Comparison of ENCODE assay signal across 12 cellular contexts in genomic region chr6:35500782-35501181, GRCh38. TPM values are rescaled to one million over a fixed set of nuclear protein-coding genes. Genes with fewer than 3 reads are reported as not detected.
DNase-seq lines count a peak whose midpoint lies in the region; ATAC-seq, FAIRE-seq and TF ChIP-seq lines count a peak whose summit lies in the region.
"Had no signal": no experiment of that assay in that cellular context is flagged by ENCODE, and none has a peak within 500 bp of the region (broad histone marks: within the 10 kb centered on the region; RNA-seq: fewer than 3 reads in every experiment).

No MANE protein-coding gene starts in this region.

- DNase-seq in Caco-2 (no peak), LHCN-M2 (ENCODE audit: low read depth) (peak; percentile 78), K562 (ENCODE audit: extremely low read depth in 1 of 4, low spot score in 3 of 4) (peak in 1 of 4 experiments; percentile 54), mesenchymal stem cell (peak; percentile 78), spleen (no peak)
- no peak for DNase-seq in stimulated activated CD4-positive, alpha-beta T cell treated with anti-CD3 and anti-CD28 coated beads, Interleukin-2, amount 100 ng/mL, for 24 hours
- DNase-seq: substantia nigra had no signal

- no peaks in the 10 kb centered on the region for H3K4me1 Mint-ChIP-seq in Caco-2 (ENCODE audit: low read depth, unreplicated experiment)

- FAIRE-seq in K562 (lab: Jason Lieb, UNC) = peak; percentile 29
- FAIRE-seq: endometrium had no signal

- CTCF ChIA-PET in Caco-2 (lab: Charles Lee) (no interaction called here), K562 (lab: Yijun Ruan, JAX; ENCODE audit: low intra/inter-chr PET ratio) (no interaction called here)

- H3K36me3 Mint-ChIP-seq in Caco-2 (ENCODE audit: insufficient read depth, unreplicated experiment) = peaks cover 7% of the 10 kb centered on the region

- H3K27me3 ChIP-seq in Caco-2 (replicated peaks; ENCODE audit: control insufficient read depth, insufficient read depth, low read length) (no peaks in the 10 kb centered on the region), K562 (ENCODE audit: control insufficient read depth in 2 of 2, insufficient read depth in 2 of 2, low read length in 2 of 2) (peaks cover 12 to 17% of the 10 kb centered on the region in 2 experiments; a peak in 4 of 5 replicates), mesenchymal stem cell (ENCODE audit: control insufficient read depth in 1 of 2, insufficient read depth in 1 of 2, low read length in 2 of 2) (peaks cover under 1 to 19% of the 10 kb centered on the region in 2 experiments), spleen (replicated peaks in 1 of 7) (peaks cover 0 to 99% (median 30%) of the 10 kb centered on the region in 7 donors)

- 15% methylated on average over 6 of the region's 6 CpGs for WGBS in K562 (ENCODE audit: insufficient coverage, low coverage, missing lambda C conversion rate)
- WGBS in mesenchymal stem cell = 40% methylated on average over 6 of the region's 6 CpGs
- WGBS in spleen, 5 donors = 78 to 92% (median 89%) methylated on average over 5 to 6 of the region's 6 CpGs

- H3K9me3 Mint-ChIP-seq in Caco-2 (ENCODE audit: unreplicated experiment) = no peaks in the 10 kb centered on the region
- H3K9me3 Mint-ChIP-seq: T-helper 2 cell treated with Interferon-gamma antibody and Interleukin-4, amounts not matched to agents 5 μg/mL and 100 μg/mL, for 36 hours had no signal

- H3K9me1 ChIP-seq in K562 (ENCODE audit: control insufficient read depth, insufficient read depth, low read length) = no peaks in the 10 kb centered on the region

- no peak overlapping the region for H3K23ac ChIP-seq in mesenchymal stem cell (ENCODE audit: low read length in 2 of 2)

- BruUV-seq in Caco-2 (replicated peaks; lab: Mats Ljungman, UMichigan) (no TSS peak), K562 (replicated peaks; lab: Mats Ljungman, UMichigan) (no TSS peak)

- H2BK120ac ChIP-seq in mesenchymal stem cell (ENCODE audit: low read depth, low read length) = no peak overlapping the region

- TF ChIP-seq POLR2A in K562 (conservative IDR thresholded peaks at IDR 0.05) = no peak
- TF ChIP-seq POLR2A in spleen (IDR thresholded peaks at IDR 0.05) = no peak

- H3K4me3 ChIP-seq in Caco-2 (ENCODE audit: low read depth, low read length) (no peak overlapping the region), K562 (no peak overlapping the region), mesenchymal stem cell (ENCODE audit: insufficient read depth in 1 of 2, low read depth in 1 of 2, low read length in 2 of 2) (no peak overlapping the region), spleen (no peak overlapping the region)

- TF ChIP-seq RAD21 in K562 (CRISPR knock-in tag; conservative IDR thresholded peaks at IDR 0.05 in 1 of 2, IDR thresholded peaks at IDR 0.05 in 1 of 2) = no peak

- no peak overlapping the region for H2BK15ac ChIP-seq in mesenchymal stem cell (ENCODE audit: low read depth, poor library complexity, severe bottlenecking)

- no peaks in the 10 kb centered on the region; the same call in 1 of the 2 replicates for H3K36me3 ChIP-seq in Caco-2 (ENCODE audit: control insufficient read depth, insufficient read depth, low read length)
- H3K36me3 ChIP-seq in K562 (ENCODE audit: control insufficient read depth, insufficient read depth, low read length) = no peaks in the 10 kb centered on the region
- no peaks in the 10 kb centered on the region for H3K36me3 ChIP-seq in mesenchymal stem cell (ENCODE audit: control insufficient read depth in 1 of 2, insufficient read depth in 2 of 2, low read depth in 1 of 2, low read length in 2 of 2)
- H3K36me3 ChIP-seq in spleen = no peaks in the 10 kb centered on the region

- no peak overlapping the region for H2BK12ac ChIP-seq in mesenchymal stem cell (ENCODE audit: low read length in 2 of 2)

- intact Hi-C loops in Caco-2 (cut with micrococcal nuclease; ENCODE audit: unreplicated experiment) (no loop called here), K562 (cut with micrococcal nuclease) (no loop called here), spleen (cut with DNase I; ENCODE audit: low total_unique reads) (no loop called here)

- no peak for TF ChIP-seq EP300 in K562 (IDR thresholded peaks at IDR 0.05; ENCODE audit: low read length)

- no peak overlapping the region for H3K14ac ChIP-seq in mesenchymal stem cell (ENCODE audit: low read length in 2 of 2)

- in situ Hi-C loops in K562 (cut with MboI) = no loop called here

- POLR2A ChIA-PET in Caco-2 (lab: Charles Lee) = no interaction called here
- POLR2A ChIA-PET in K562 (lab: Yijun Ruan, JAX) = interaction anchor here (0.7 to 1.1 kb wide), 3 partner anchors 16 to 258 kb away, joined by 3 to 4 read pairs (median 3); no protein-coding TSS in a partner anchor

- H3K9me3 ChIP-seq in Caco-2 (no peaks in the 10 kb centered on the region), K562 (replicated peaks; ENCODE audit: control insufficient read depth, insufficient read depth, low read depth, low read length) (no peaks in the 10 kb centered on the region), mesenchymal stem cell (ENCODE audit: control insufficient read depth, low read length) (no peaks in the 10 kb centered on the region), spleen (no peaks in the 10 kb centered on the region)

- H3K27ac ChIP-seq in K562 (ENCODE audit: extremely low read depth, low read depth, low read length) (no peak overlapping the region), mesenchymal stem cell (ENCODE audit: low read length, poor library complexity, severe bottlenecking) (no peak overlapping the region), spleen (no peak overlapping the region)

- no peak overlapping the region for H3K4ac ChIP-seq in mesenchymal stem cell (ENCODE audit: low read depth in 1 of 2, low read length in 2 of 2)

- H2AFZ ChIP-seq in K562 (ENCODE audit: low read depth, low read length) (no peak overlapping the region), mesenchymal stem cell (ENCODE audit: low read depth, low read length) (no peak overlapping the region)

- TF ChIP-seq CTCF in Caco-2 (IDR thresholded peaks at IDR 0.05; ENCODE audit: insufficient read depth in 1 of 2, low read depth in 1 of 2, low read length in 1 of 2, severe bottlenecking in 1 of 2, unreplicated experiment in 1 of 2) = no peak
- no peak for TF ChIP-seq CTCF in K562 (IDR thresholded peaks at IDR 0.05 in 2 of 3, conservative IDR thresholded peaks at IDR 0.05 in 1 of 3; ENCODE audit: insufficient read depth in 2 of 3, low read depth in 1 of 3, low read length in 3 of 3)
- TF ChIP-seq CTCF in spleen (IDR thresholded peaks at IDR 0.05 in 8 of 11, conservative IDR thresholded peaks at IDR 0.05 in 3 of 11) = no peak

- H4K91ac ChIP-seq in mesenchymal stem cell (ENCODE audit: low read length) = no peak overlapping the region

- no peak overlapping the region for H2BK5ac ChIP-seq in mesenchymal stem cell (ENCODE audit: low read depth, low read length, poor library complexity, severe bottlenecking)

- H3K18ac ChIP-seq in mesenchymal stem cell (ENCODE audit: low read depth in 1 of 2, low read length in 2 of 2) = no peak overlapping the region

- H4K20me1 ChIP-seq in K562 (replicated peaks; ENCODE audit: control insufficient read depth, insufficient read depth, low read length) = no peaks in the 10 kb centered on the region; the same call in 1 of the 2 replicates

- H3K4me1 ChIP-seq in Caco-2 (peaks cover 11% of the 10 kb centered on the region), K562 (replicated peaks in 1 of 2; ENCODE audit: control insufficient read depth in 2 of 2, insufficient read depth in 2 of 2, low read length in 2 of 2) (peaks cover 24 to 35% of the 10 kb centered on the region in 2 experiments; a peak in 4 of 5 replicates), mesenchymal stem cell (ENCODE audit: control insufficient read depth, insufficient read depth, low read depth, low read length) (peaks cover 23% of the 10 kb centered on the region), spleen (peaks cover 5 to 27% (median 21%) of the 10 kb centered on the region in 6 donors)

- no peak overlapping the region for H3K4me3 Mint-ChIP-seq in Caco-2 (ENCODE audit: unreplicated experiment)
- H3K4me3 Mint-ChIP-seq: T-helper 2 cell treated with Interferon-gamma antibody and Interleukin-4, amounts not matched to agents 5 μg/mL and 100 μg/mL, for 36 hours had no signal

- H3K9ac ChIP-seq in K562 (ENCODE audit: insufficient read depth in 1 of 2, low read depth in 2 of 2, low read length in 2 of 2) (peak overlapping the region in 1 of 2 experiments; percentile 37; a peak in 1 of 4 replicates), mesenchymal stem cell (ENCODE audit: low read length) (peak overlapping the region; percentile 52)

- H4K8ac ChIP-seq in mesenchymal stem cell (ENCODE audit: low read length) = no peak overlapping the region

- H3K27me3 Mint-ChIP-seq in Caco-2 (ENCODE audit: insufficient read depth, unreplicated experiment) = no peaks in the 10 kb centered on the region

- H3K4me2 ChIP-seq in K562 (ENCODE audit: insufficient read depth, low read length) (no peak overlapping the region), mesenchymal stem cell (ENCODE audit: low read length, poor library complexity, severe bottlenecking) (no peak overlapping the region)

- peaks cover 8% of the 10 kb centered on the region for H3K79me1 ChIP-seq in mesenchymal stem cell (replicated peaks; ENCODE audit: low read length, poor library complexity, severe bottlenecking)

- no peak for ATAC-seq in K562
- no peak for ATAC-seq in GM19395 (IDR thresholded peaks at IDR 0.05; ENCODE audit: unreplicated experiment)
- no peak for ATAC-seq in HG03469 (IDR thresholded peaks at IDR 0.05; ENCODE audit: unreplicated experiment)

- H3K79me2 ChIP-seq in K562 (ENCODE audit: control insufficient read depth, insufficient read depth, low read length) = peaks cover 20% of the 10 kb centered on the region

- no peak overlapping the region for H2AK5ac ChIP-seq in mesenchymal stem cell (ENCODE audit: low read length, severe bottlenecking)

- peak overlapping the region; percentile 8 for H3K27ac Mint-ChIP-seq in Caco-2 (ENCODE audit: unreplicated experiment)
- H3K27ac Mint-ChIP-seq: T-helper 2 cell treated with Interferon-gamma antibody and Interleukin-4, amounts not matched to agents 5 μg/mL and 100 μg/mL, for 36 hours had no signal

RNA-seq across cellular contexts. Expression of gene TEAD3, which starts 3.9 kb away (rescaled TPM):
- 51.8 and 57.2 TPM in 2 replicates for total RNA-seq in Caco-2 (2022)
- 16.8 and 17.5 TPM in 2 replicates for total RNA-seq in LHCN-M2 (2014; rRNA removed)
- polyA plus RNA-seq in LHCN-M2 (2012) = 42.5 TPM
- total RNA-seq in K562 (2011; cell fraction: chromatin; rRNA removed; ENCODE audit: low replicate concordance) = 5.1 and 14.6 TPM in 2 replicates
- total RNA-seq in K562 (2011; cell fraction: nucleolus; rRNA removed) = 7.1 and 9.2 TPM in 2 replicates
- 7.1 and 8.4 TPM in 2 replicates for total RNA-seq in K562 (2011; cell fraction: nucleoplasm; rRNA removed)
- total RNA-seq in K562 (2014; rRNA removed) = 4.9 and 5.8 TPM in 2 replicates
- total RNA-seq in K562 (2014; rRNA removed; fragmentation: Illumina TruSeq; extraction: Trizol) = 2.4 and 3.1 TPM in 2 replicates
- 3.0 and 3.3 TPM in 2 replicates for total RNA-seq in K562 (2015; rRNA removed; fragmentation: Illumina TruSeq; extraction: Trizol)
- 12.6 and 13.2 TPM in 2 replicates for total RNA-seq in K562 (2021)
- 3.3 and 7.0 TPM in 2 replicates for polyA plus RNA-seq in K562 (2011; rRNA removed)
- polyA plus RNA-seq in K562 (2011; cell fraction: cytosol; rRNA removed) = 5.2 and 5.3 TPM in 2 replicates
- polyA plus RNA-seq in K562 (2011; cell fraction: nucleus; rRNA removed) = 13.9 and 18.4 TPM in 2 replicates
- polyA plus RNA-seq in K562 (2012) = 7.7 and 10.0 TPM in 2 replicates
- polyA plus RNA-seq in K562 (2014; fragmentation: Illumina TruSeq; extraction: Trizol) = 11.1 and 13.6 TPM in 2 replicates
- polyA plus RNA-seq in K562 (2014; fragmentation: Nextera tagmentation; extraction: Ambion mirVana) = under 1 TPM; 0.63 to 0.92 TPM
- 6.7 and 8.2 TPM in 2 replicates for polyA plus RNA-seq in K562 (2014; rRNA removed)
- polyA minus RNA-seq in K562 (2011; rRNA and poly(A)+ RNA removed) = 1.9 TPM in 2 replicates
- polyA minus RNA-seq in K562 (2011; cell fraction: cytosol; rRNA and poly(A)+ RNA removed) = 1.7 and 4.2 TPM in 2 replicates
- polyA minus RNA-seq in K562 (2011; cell fraction: nucleus; rRNA and poly(A)+ RNA removed) = 2.4 and 3.2 TPM in 2 replicates
- polyA plus RNA-seq in mesenchymal stem cell (2013, experiment 1 of 2) = 41.3 TPM
- polyA plus RNA-seq in mesenchymal stem cell (2013, experiment 2 of 2) = 39.0 TPM
- total RNA-seq in spleen = 10 to 100 TPM in 3 of 7 donors, 1 to 10 TPM in 4; 2.8 to 15.2 (median 9.3) TPM
- polyA plus RNA-seq in spleen = 1 to 10 TPM; 2.5 to 4.4 (median 2.9) TPM

RNA-seq across cellular contexts. Expression of gene TULP1, which starts 11.9 kb away (rescaled TPM):
- total RNA-seq in Caco-2 (2022) (not detected in 2 replicates), LHCN-M2 (2014; rRNA removed) (not detected in 2 replicates), K562 (2014; rRNA removed) (0.16 TPM in 1 of 2 replicates, not detected in the other), K562 (2014; rRNA removed; fragmentation: Illumina TruSeq; extraction: Trizol) (not detected in 2 replicates), K562 (2015; rRNA removed; fragmentation: Illumina TruSeq; extraction: Trizol) (not detected in 2 replicates), K562 (2021) (0.09 TPM in 2 replicates), spleen (not detected)
- polyA plus RNA-seq in LHCN-M2 (2012) = 0.07 TPM
- not detected in 2 replicates for total RNA-seq in K562 (2011; cell fraction: chromatin; rRNA removed; ENCODE audit: low replicate concordance)
- total RNA-seq in K562 (2011; cell fraction: nucleolus; rRNA removed) = not detected in 2 replicates
- not detected in 2 replicates for total RNA-seq in K562 (2011; cell fraction: nucleoplasm; rRNA removed)
- polyA plus RNA-seq in K562 (2011; rRNA removed) (0.05 TPM in 1 of 2 replicates, not detected in the other), K562 (2014; fragmentation: Illumina TruSeq; extraction: Trizol) (0.10 TPM in 1 of 2 replicates, not detected in the other), K562 (2014; fragmentation: Nextera tagmentation; extraction: Ambion mirVana) (under 1 TPM in 1 of 2 experiments, not detected in 1; 0.06 TPM), K562 (2014; rRNA removed) (0.17 TPM in 1 of 2 replicates, not detected in the other), spleen (under 1 TPM; 0.03 to 0.09 (median 0.04) TPM)
- 0.07 TPM in 1 of 2 replicates, not detected in the other for polyA plus RNA-seq in K562 (2011; cell fraction: cytosol; rRNA removed)
- polyA plus RNA-seq in K562 (2011; cell fraction: nucleus; rRNA removed) = 0.06 and 0.09 TPM in 2 replicates
- polyA plus RNA-seq in K562 (2012) = 0.06 and 0.17 TPM in 2 replicates
- polyA minus RNA-seq in K562 (2011; rRNA and poly(A)+ RNA removed) = not detected in 2 replicates
- polyA minus RNA-seq in K562 (2011; cell fraction: cytosol; rRNA and poly(A)+ RNA removed) = not detected in 2 replicates
- 0.11 TPM in 1 of 2 replicates, not detected in the other for polyA minus RNA-seq in K562 (2011; cell fraction: nucleus; rRNA and poly(A)+ RNA removed)
- not detected for polyA plus RNA-seq in mesenchymal stem cell (2013, experiment 1 of 2)
- not detected for polyA plus RNA-seq in mesenchymal stem cell (2013, experiment 2 of 2)
- total RNA-seq: kidney epithelial cell had no signal

RNA-seq across cellular contexts. Expression of gene RPL10A, which starts 32.6 kb away (rescaled TPM):
- total RNA-seq in Caco-2 (2022) = 1,082 and 1,106 TPM in 2 replicates
- total RNA-seq in LHCN-M2 (2014; rRNA removed) = 1,186 and 1,216 TPM in 2 replicates
- polyA plus RNA-seq in LHCN-M2 (2012) = 2,067 TPM
- total RNA-seq in K562 (2011; cell fraction: chromatin; rRNA removed; ENCODE audit: low replicate concordance) = 362 and 601 TPM in 2 replicates
- total RNA-seq in K562 (2011; cell fraction: nucleolus; rRNA removed) = 935 and 968 TPM in 2 replicates
- total RNA-seq in K562 (2011; cell fraction: nucleoplasm; rRNA removed) = 800 and 1,320 TPM in 2 replicates
- total RNA-seq in K562 (2014; rRNA removed) = 2,223 and 2,318 TPM in 2 replicates
- 1,978 and 2,020 TPM in 2 replicates for total RNA-seq in K562 (2014; rRNA removed; fragmentation: Illumina TruSeq; extraction: Trizol)
- 1,939 and 1,940 TPM in 2 replicates for total RNA-seq in K562 (2015; rRNA removed; fragmentation: Illumina TruSeq; extraction: Trizol)
- total RNA-seq in K562 (2021) = 1,856 and 1,978 TPM in 2 replicates
- polyA plus RNA-seq in K562 (2011; rRNA removed) = 3,124 and 3,130 TPM in 2 replicates
- polyA plus RNA-seq in K562 (2011; cell fraction: cytosol; rRNA removed) = 2,866 and 3,308 TPM in 2 replicates
- 2,021 and 2,231 TPM in 2 replicates for polyA plus RNA-seq in K562 (2011; cell fraction: nucleus; rRNA removed)
- 2,102 and 3,298 TPM in 2 replicates for polyA plus RNA-seq in K562 (2012)
- polyA plus RNA-seq in K562 (2014; fragmentation: Illumina TruSeq; extraction: Trizol) = 2,585 and 3,193 TPM in 2 replicates
- 1,000 to 10,000 TPM; 1,589 to 2,116 TPM for polyA plus RNA-seq in K562 (2014; fragmentation: Nextera tagmentation; extraction: Ambion mirVana)
- polyA plus RNA-seq in K562 (2014; rRNA removed) = 2,844 and 3,237 TPM in 2 replicates
- 1,756 and 1,900 TPM in 2 replicates for polyA minus RNA-seq in K562 (2011; rRNA and poly(A)+ RNA removed)
- 874 and 913 TPM in 2 replicates for polyA minus RNA-seq in K562 (2011; cell fraction: cytosol; rRNA and poly(A)+ RNA removed)
- 342 and 506 TPM in 2 replicates for polyA minus RNA-seq in K562 (2011; cell fraction: nucleus; rRNA and poly(A)+ RNA removed)
- polyA plus RNA-seq in mesenchymal stem cell (2013, experiment 1 of 2) = 1,727 TPM
- polyA plus RNA-seq in mesenchymal stem cell (2013, experiment 2 of 2) = 1,711 TPM
- total RNA-seq in spleen = 1,000 to 10,000 TPM in 4 of 7 donors, 100 to 1,000 TPM in 3; 962 to 1,187 (median 1,013) TPM
- 1,000 to 10,000 TPM; 2,382 to 3,148 (median 2,560) TPM for polyA plus RNA-seq in spleen

RNA-seq across cellular contexts. Expression of gene FANCE, which starts 48.6 kb away (rescaled TPM):
- total RNA-seq in Caco-2 (2022) = 10.5 and 12.4 TPM in 2 replicates
- total RNA-seq in LHCN-M2 (2014; rRNA removed) = 12.8 and 14.6 TPM in 2 replicates
- polyA plus RNA-seq in LHCN-M2 (2012) = 8.8 TPM
- 16.1 and 26.5 TPM in 2 replicates for total RNA-seq in K562 (2011; cell fraction: chromatin; rRNA removed; ENCODE audit: low replicate concordance)
- total RNA-seq in K562 (2011; cell fraction: nucleolus; rRNA removed) = 19.5 and 21.1 TPM in 2 replicates
- 16.1 and 16.4 TPM in 2 replicates for total RNA-seq in K562 (2011; cell fraction: nucleoplasm; rRNA removed)
- total RNA-seq in K562 (2014; rRNA removed) = 26.7 and 30.2 TPM in 2 replicates
- 16.1 and 16.8 TPM in 2 replicates for total RNA-seq in K562 (2014; rRNA removed; fragmentation: Illumina TruSeq; extraction: Trizol)
- total RNA-seq in K562 (2015; rRNA removed; fragmentation: Illumina TruSeq; extraction: Trizol) = 14.5 and 14.8 TPM in 2 replicates
- total RNA-seq in K562 (2021) = 23.7 and 26.1 TPM in 2 replicates
- polyA plus RNA-seq in K562 (2011; rRNA removed) = 17.0 and 20.4 TPM in 2 replicates
- polyA plus RNA-seq in K562 (2011; cell fraction: cytosol; rRNA removed) = 19.3 and 22.3 TPM in 2 replicates
- 18.2 and 22.0 TPM in 2 replicates for polyA plus RNA-seq in K562 (2011; cell fraction: nucleus; rRNA removed)
- polyA plus RNA-seq in K562 (2012) = 13.1 and 18.0 TPM in 2 replicates
- polyA plus RNA-seq in K562 (2014; fragmentation: Illumina TruSeq; extraction: Trizol) = 17.3 and 18.3 TPM in 2 replicates
- 1 to 10 TPM; 5.7 to 5.9 TPM for polyA plus RNA-seq in K562 (2014; fragmentation: Nextera tagmentation; extraction: Ambion mirVana)
- polyA plus RNA-seq in K562 (2014; rRNA removed) = 17.2 and 20.4 TPM in 2 replicates
- polyA minus RNA-seq in K562 (2011; rRNA and poly(A)+ RNA removed) = 14.5 and 16.4 TPM in 2 replicates
- polyA minus RNA-seq in K562 (2011; cell fraction: cytosol; rRNA and poly(A)+ RNA removed) = 12.4 and 15.0 TPM in 2 replicates
- 4.8 and 6.6 TPM in 2 replicates for polyA minus RNA-seq in K562 (2011; cell fraction: nucleus; rRNA and poly(A)+ RNA removed)
- 2.3 TPM for polyA plus RNA-seq in mesenchymal stem cell (2013, experiment 1 of 2)
- 2.3 TPM for polyA plus RNA-seq in mesenchymal stem cell (2013, experiment 2 of 2)
- 1 to 10 TPM; 3.2 to 5.8 (median 4.3) TPM for total RNA-seq in spleen
- polyA plus RNA-seq in spleen = 1 to 10 TPM; 2.9 to 5.4 (median 3.6) TPM

Comparison
In these comparisons a context has a peak if more than half of its experiments do, and no peak if none do; other contexts are left out.
1. DNase-seq: peak in LHCN-M2 (single experiment) and mesenchymal stem cell (single experiment); none in Caco-2 (0 of 2), stimulated activated CD4-positive, alpha-beta T cell treated with anti-CD3 and anti-CD28 coated beads, Interleukin-2, amount 100 ng/mL, for 24 hours (0 of 2) and spleen (single experiment).